8 cellular contexts compared by ENCODE assay signal in the genomic region with DNA sequence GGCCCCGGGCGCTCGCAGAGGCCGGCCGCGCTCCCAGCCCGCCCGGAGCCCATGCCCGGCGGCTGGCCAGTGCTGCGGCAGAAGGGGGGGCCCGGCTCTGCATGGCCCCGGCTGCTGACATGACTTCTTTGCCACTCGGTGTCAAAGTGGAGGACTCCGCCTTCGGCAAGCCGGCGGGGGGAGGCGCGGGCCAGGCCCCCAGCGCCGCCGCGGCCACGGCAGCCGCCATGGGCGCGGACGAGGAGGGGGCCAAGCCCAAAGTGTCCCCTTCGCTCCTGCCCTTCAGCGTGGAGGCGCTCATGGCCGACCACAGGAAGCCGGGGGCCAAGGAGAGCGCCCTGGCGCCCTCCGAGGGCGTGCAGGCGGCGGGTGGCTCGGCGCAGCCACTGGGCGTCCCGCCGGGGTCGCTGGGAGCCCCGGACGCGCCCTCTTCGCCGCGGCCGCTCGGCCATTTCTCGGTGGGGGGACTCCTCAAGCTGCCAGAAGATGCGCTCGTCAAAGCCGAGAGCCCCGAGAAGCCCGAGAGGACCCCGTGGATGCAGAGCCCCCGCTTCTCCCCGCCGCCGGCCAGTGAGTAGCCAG. TPM values are rescaled to one million over a fixed set of nuclear protein-coding genes. Genes with fewer than 3 reads are reported as not detected.
A peak's percentile ranks its signal among the peaks of the same experiment; 100 is the strongest.
DNase-seq lines count a peak whose midpoint lies in the region; ATAC-seq, FAIRE-seq and TF ChIP-seq lines count a peak whose summit lies in the region.

No MANE protein-coding gene starts in this region.

- intact Hi-C loops in activated CD4-positive, alpha-beta T cell treated with anti-CD3 and anti-CD28 coated beads for 36 hours (cut with DNase I, micrococcal nuclease), result loop anchor here in 1 of 2 experiments (5.0 to 10.0 kb wide), 4 partner anchors 373 to 1093 kb away; a partner anchor contains a TSS
- intact Hi-C loops in ascending aorta (cut with DNase I) (loop anchor here (5.0 to 10.0 kb wide), 2 partner anchors 315 to 568 kb away; a partner anchor contains a TSS), HepG2 (cut with micrococcal nuclease; ENCODE audit: unreplicated experiment) (loop anchor here (2.0 to 10.0 kb wide), 4 partner anchors 168 to 373 kb away; a partner anchor contains a TSS), upper lobe of right lung (cut with DNase I) (no loop called here)

- WGBS in HepG2 (ENCODE audit: low lambda C conversion rate), result no CpG with 5 or more reads among the region's 65 CpGs

- peaks cover 40% of the 10 kb centered on the region for H3K4me1 Mint-ChIP-seq in activated CD4-positive, alpha-beta T cell treated with anti-CD3 and anti-CD28 coated beads for 36 hours

- peak overlapping the region in 1 of 2 donors; percentile 15 for H3K27ac ChIP-seq in ascending aorta
- peak overlapping the region; percentile 78 for H3K27ac ChIP-seq in HepG2 (ENCODE audit: extremely low read length, insufficient read depth, low read length)
- H3K27ac ChIP-seq in upper lobe of right lung, result peak overlapping the region; percentile 42

- H3K36me3 ChIP-seq in ascending aorta (no peaks in the 10 kb centered on the region), HepG2 (replicated peaks in 1 of 2; ENCODE audit: control insufficient read depth in 1 of 2, insufficient read depth in 2 of 2, low read length in 2 of 2) (peaks cover 4 to 16% of the 10 kb centered on the region in 2 experiments; a peak in 4 of 5 replicates), upper lobe of right lung (no peaks in the 10 kb centered on the region)

- FAIRE-seq in HepG2 (lab: Jason Lieb, UNC), result no peak

- no TSS peak for BruUV-seq in HepG2 (replicated peaks; lab: Mats Ljungman, UMichigan)

- peaks cover 14% of the 10 kb centered on the region for H3K79me2 ChIP-seq in HepG2 (ENCODE audit: insufficient read depth, low read length)

- H3K4me2 ChIP-seq in HepG2 (ENCODE audit: low read depth, low read length), result peak overlapping the region; percentile 89

- POLR2A ChIA-PET in activated CD4-positive, alpha-beta T cell treated with anti-CD3 and anti-CD28 coated beads for 36 hours (lab: Charles Lee), result no interaction called here
- POLR2A ChIA-PET in HepG2 (lab: Yijun Ruan, JAX), result interaction anchor here (0.7 to 2.3 kb wide), 4 partner anchors 24 to 165 kb away, joined by 4 to 11 read pairs (median 5); no protein-coding TSS in a partner anchor

- H3K4me3 Mint-ChIP-seq in activated CD4-positive, alpha-beta T cell treated with anti-CD3 and anti-CD28 coated beads for 36 hours, result no peak overlapping the region

- H3K9me3 Mint-ChIP-seq in activated CD4-positive, alpha-beta T cell treated with anti-CD3 and anti-CD28 coated beads for 36 hours (ENCODE audit: low read depth), result peaks cover 1% of the 10 kb centered on the region

- H2AFZ ChIP-seq in HepG2 (ENCODE audit: low read length), result no peak overlapping the region

- no peak for TF ChIP-seq POLR2A in HepG2 (IDR thresholded peaks at IDR 0.05; ENCODE audit: insufficient read depth in 1 of 2, low read depth in 2 of 2, low read length in 2 of 2)

- no peaks in the 10 kb centered on the region for H3K9me3 ChIP-seq in ascending aorta
- H3K9me3 ChIP-seq in HepG2 (ENCODE audit: low read length), result no peaks in the 10 kb centered on the region
- H3K9me3 ChIP-seq in upper lobe of right lung, result no peaks in the 10 kb centered on the region

- CTCF ChIA-PET in activated CD4-positive, alpha-beta T cell treated with anti-CD3 and anti-CD28 coated beads for 36 hours (lab: Charles Lee), result interaction anchor here (0.7 kb wide), 1 partner anchor 303 kb away, joined by 3 read pairs; no protein-coding TSS in a partner anchor
- CTCF ChIA-PET in HepG2 (lab: Yijun Ruan, JAX; ENCODE audit: low intra/inter-chr PET ratio, low total read pairs), result no interaction called here

- no peak for TF ChIP-seq CTCF in ascending aorta (IDR thresholded peaks at IDR 0.05)
- peak; percentile 29; the same call in 1 of the 2 replicates for TF ChIP-seq CTCF in HepG2 (CRISPR knock-in tag; IDR thresholded peaks at IDR 0.05)
- no peak for TF ChIP-seq CTCF in upper lobe of right lung (IDR thresholded peaks at IDR 0.05)

- H3K27me3 Mint-ChIP-seq in activated CD4-positive, alpha-beta T cell treated with anti-CD3 and anti-CD28 coated beads for 36 hours, result peaks cover 68% of the 10 kb centered on the region

- no peaks in the 10 kb centered on the region for H3K36me3 Mint-ChIP-seq in activated CD4-positive, alpha-beta T cell treated with anti-CD3 and anti-CD28 coated beads for 36 hours (ENCODE audit: low read depth)

- no peak for DNase-seq in activated CD4-positive, alpha-beta T cell treated with anti-CD3 and anti-CD28 coated beads for 36 hours
- DNase-seq in activated CD4-positive, alpha-beta T cell treated with anti-CD3 and anti-CD28 coated beads for 48 hours, result no peak
- DNase-seq in ascending aorta (ENCODE audit: low spot score in 2 of 2), result no peak
- no peak for DNase-seq in HepG2 (ENCODE audit: low spot score)
- no peak for DNase-seq in upper lobe of right lung
- no peak for DNase-seq in activated effector memory CD4-positive, alpha-beta T cell treated with anti-CD3 and anti-CD28 coated beads, Interleukin-2, amount 50 U/mL, for 16 hours
- DNase-seq in islet precursor cell, result no peak

- H3K4me1 ChIP-seq in ascending aorta (peaks cover 0 to 8% of the 10 kb centered on the region in 2 donors), HepG2 (ENCODE audit: insufficient read depth, low read length) (peaks cover 13% of the 10 kb centered on the region), upper lobe of right lung (peaks cover 19% of the 10 kb centered on the region)

- ATAC-seq in activated CD4-positive, alpha-beta T cell treated with anti-CD3 and anti-CD28 coated beads for 36 hours, result peak; percentile 11
- peak; percentile 30 for ATAC-seq in HG03135 (IDR thresholded peaks at IDR 0.05; ENCODE audit: unreplicated experiment)
- ATAC-seq in HepG2, result peak; percentile 65
- peak; percentile 12 for ATAC-seq in upper lobe of right lung

- H4K20me1 ChIP-seq in HepG2 (ENCODE audit: insufficient read depth, low read length), result peaks cover 10% of the 10 kb centered on the region; the same call in 1 of the 2 replicates

- H3K27me3 ChIP-seq in ascending aorta, result peaks cover 16% of the 10 kb centered on the region
- no peaks in the 10 kb centered on the region; a peak in 1 of 5 replicates for H3K27me3 ChIP-seq in HepG2 (ENCODE audit: control insufficient read depth in 1 of 2, insufficient read depth in 2 of 2, low read length in 2 of 2)
- H3K27me3 ChIP-seq in upper lobe of right lung, result peaks cover 94% of the 10 kb centered on the region

- H3K27ac Mint-ChIP-seq in activated CD4-positive, alpha-beta T cell treated with anti-CD3 and anti-CD28 coated beads for 36 hours, result no peak overlapping the region

- 0 out of 2 replicates have a peak, but pooled peaks have one; percentile 6 for TF ChIP-seq RAD21 in HepG2 (CRISPR knock-in tag; IDR thresholded peaks at IDR 0.05)

- peak overlapping the region; percentile 73 to 81 for H3K4me3 ChIP-seq in ascending aorta
- peak overlapping the region; percentile 86 to 98 (median 97) for H3K4me3 ChIP-seq in HepG2 (replicated peaks in 1 of 3; ENCODE audit: insufficient read depth in 1 of 3, low read depth in 2 of 3, low read length in 3 of 3)
- peak overlapping the region; percentile 62 for H3K4me3 ChIP-seq in upper lobe of right lung

- peak overlapping the region; percentile 93 for H3K9ac ChIP-seq in HepG2 (ENCODE audit: insufficient read depth, low read depth, low read length)

- in situ Hi-C loops in HepG2 (cut with HindIII; ENCODE audit: extremely low pct_ligation_motif_present, low pct_unique_long_range_greater_than_20kb), result loop anchor here (5.0 kb wide), 1 partner anchor 168 kb away; no protein-coding TSS in a partner anchor

- TF ChIP-seq EP300 in HepG2 (IDR thresholded peaks at IDR 0.05; ENCODE audit: low read depth in 2 of 2, low read length in 2 of 2), result no peak
- no peak for TF ChIP-seq EP300 in HepG2 (CRISPR knock-in tag; IDR thresholded peaks at IDR 0.05; ENCODE audit: borderline replicate concordance)

RNA-seq across cellular contexts. Expression of a gene that starts 0.4 kb away (rescaled TPM):
- total RNA-seq in activated CD4-positive, alpha-beta T cell treated with anti-CD3 and anti-CD28 coated beads for 36 hours, result under 1 TPM in 1 of 2 experiments, not detected in 1; 0.09 TPM
- 26.0 TPM for total RNA-seq in ascending aorta
- 13.8 and 14.9 TPM in 2 replicates for total RNA-seq in HepG2 (2016; rRNA removed; fragmentation: Illumina TruSeq; extraction: Trizol)
- 6.3 and 10.9 TPM in 2 replicates for total RNA-seq in HepG2 (2016; cell fraction: cytosol; rRNA removed; fragmentation: Illumina TruSeq; extraction: Trizol; ENCODE audit: low read depth)
- total RNA-seq in HepG2 (2016; cell fraction: insoluble cytoplasmic fraction; rRNA removed; fragmentation: Illumina TruSeq; extraction: Trizol), result 14.0 and 15.0 TPM in 2 replicates
- 19.1 and 23.9 TPM in 2 replicates for total RNA-seq in HepG2 (2016; cell fraction: membrane; rRNA removed; fragmentation: Illumina TruSeq; extraction: Trizol)
- total RNA-seq in HepG2 (2016; cell fraction: nucleus; rRNA removed; fragmentation: Illumina TruSeq; extraction: Trizol), result 5.4 and 9.8 TPM in 2 replicates
- polyA plus RNA-seq in HepG2 (2011; rRNA removed), result 12.1 and 15.2 TPM in 2 replicates
- 8.4 and 14.6 TPM in 2 replicates for polyA plus RNA-seq in HepG2 (2011; cell fraction: cytosol; rRNA removed)
- 17.5 and 22.0 TPM in 2 replicates for polyA plus RNA-seq in HepG2 (2011; cell fraction: nucleus; rRNA removed)
- polyA plus RNA-seq in HepG2 (2012), result 8.0 and 8.9 TPM in 2 replicates
- polyA plus RNA-seq in HepG2 (2016; cell fraction: cytosol; fragmentation: Illumina TruSeq; extraction: Trizol; ENCODE audit: low read depth), result 8.3 and 12.3 TPM in 2 replicates
- polyA plus RNA-seq in HepG2 (2016; cell fraction: insoluble cytoplasmic fraction; fragmentation: Illumina TruSeq; extraction: Trizol; ENCODE audit: low read depth), result 16.8 and 17.9 TPM in 2 replicates
- 19.5 and 22.1 TPM in 2 replicates for polyA plus RNA-seq in HepG2 (2016; cell fraction: membrane; fragmentation: Illumina TruSeq; extraction: Trizol; ENCODE audit: low read depth)
- polyA plus RNA-seq in HepG2 (2016; cell fraction: nucleus; fragmentation: Illumina TruSeq; extraction: Trizol; ENCODE audit: insufficient read depth, low read depth), result 13.8 and 15.1 TPM in 2 replicates
- 0.58 and 6.7 TPM in 2 replicates for polyA minus RNA-seq in HepG2 (2011; rRNA and poly(A)+ RNA removed; ENCODE audit: low replicate concordance)
- 3.3 and 5.9 TPM in 2 replicates for polyA minus RNA-seq in HepG2 (2011; cell fraction: cytosol; rRNA and poly(A)+ RNA removed)
- polyA minus RNA-seq in HepG2 (2011; cell fraction: nucleus; rRNA and poly(A)+ RNA removed), result 3.1 and 4.0 TPM in 2 replicates
- total RNA-seq in upper lobe of right lung, result 2.5 TPM

Comparison
In these comparisons a context has a peak if more than half of its experiments do, and no peak if none do; other contexts are left out.
1. ATAC-seq: peak in every context shown above with its lines; median percentile 65 in HepG2; 30 in HG03135; 12 in upper lobe of right lung; 11 in activated CD4-positive, alpha-beta T cell treated with anti-CD3 and anti-CD28 coated beads for 36 hours.